ENCODE assay signal across 23 cellular contexts in genomic region chr4:72875138-72875537, GRCh38.
"Had no signal": no experiment of that assay in that cellular context is flagged by ENCODE, and none has a peak within 500 bp of the region (broad histone marks: within the 10 kb centered on the region; RNA-seq: fewer than 3 reads in every experiment).

No MANE protein-coding gene starts in this region.

- H3K4me3 ChIP-seq: esophagus squamous epithelium, heart right ventricle, mucosa of descending colon, right atrium auricular region, skin epidermis, spleen, testis, transverse colon, upper lobe of right lung, vagina had no signal

- H3K36me3 ChIP-seq: esophagus squamous epithelium, heart right ventricle, neutrophil, right atrium auricular region, spleen, transverse colon, upper lobe of right lung, vagina had no signal

- H3K27ac ChIP-seq: esophagus squamous epithelium, neutrophil, parathyroid adenoma, skin epidermis, spleen, testis, transverse colon, upper lobe of right lung, vagina had no signal

- DNase-seq: cortex of kidney; effector memory CD8-positive, alpha-beta T cell; erythroblast; esophagus squamous epithelium; heart right ventricle; hippocampal formation; mesenchymal stem cell; mucosa of descending colon; naive B cell; spleen; stimulated activated CD4-positive, alpha-beta T cell treated with anti-CD3 and anti-CD28 coated beads, Interleukin-4, amount 100 ng/mL, for 4 hours; stimulated activated naive CD8-positive, alpha-beta T cell treated with anti-CD3 and anti-CD28 coated beads, Interleukin-15, Interleukin-2, amounts not matched to agents 100 U/mL and 50 U/mL, for 24 hours; substantia nigra; testis; transverse colon; upper lobe of right lung had no signal

- H3K9me3 ChIP-seq: esophagus squamous epithelium, mucosa of descending colon, neutrophil, testis, transverse colon, vagina had no signal

- ATAC-seq: effector memory CD8-positive, alpha-beta T cell; mucosa of descending colon; natural killer cell treated with Interleukin-12 subunit alpha and Interleukin-12 subunit beta and Interleukin-15 and Interleukin-18, amount 100 ng/mL, for 72 hours; stimulated activated memory B cell treated with anti-CD40 and anti-IgM and Interleukin-4, amounts not matched to agents 10 μg/mL and 1 μg/mL and 100 μg/mL, for 72 hours; stimulated activated naive CD8-positive, alpha-beta T cell treated with anti-CD3 and anti-CD28 coated beads, Interleukin-15, Interleukin-2, amounts not matched to agents 100 U/mL and 50 U/mL, for 24 hours; upper lobe of right lung had no signal

- H3K4me1 ChIP-seq: esophagus squamous epithelium, heart right ventricle, parathyroid adenoma, right atrium auricular region, spleen, testis, transverse colon, vagina had no signal

- H3K27me3 ChIP-seq: esophagus squamous epithelium, heart right ventricle, neutrophil, right atrium auricular region, spleen, testis, transverse colon, upper lobe of right lung, vagina had no signal
